ENCODE assay signal across 15 cellular contexts in genomic region chr22:41587347-41587723, GRCh38. TPM values are rescaled to one million over a fixed set of nuclear protein-coding genes. Genes with fewer than 3 reads are reported as not detected.
A peak's percentile ranks its signal among the peaks of the same experiment; 100 is the strongest.
DNase-seq lines count a peak whose midpoint lies in the region; TF ChIP-seq lines count a peak whose summit lies in the region.
"Had no signal": no experiment of that assay in that cellular context is flagged by ENCODE, and none has a peak within 500 bp of the region (broad histone marks: within the 10 kb centered on the region; RNA-seq: fewer than 3 reads in every experiment).

No MANE protein-coding gene starts in this region.

- H3K27ac ChIP-seq in C4-2B (peak overlapping the region; percentile 77), HEK293 (ENCODE audit: extremely low read depth, low read depth, low read length) (no peak overlapping the region), osteoblast (ENCODE audit: low read depth, low read length) (no peak overlapping the region)

- H3K4me2 ChIP-seq in osteoblast (ENCODE audit: insufficient read depth, low read length): peak overlapping the region; percentile 95

- H2AFZ ChIP-seq in osteoblast (ENCODE audit: low read length): no peak overlapping the region

- peaks cover 12% of the 10 kb centered on the region for H3K4me1 ChIP-seq in HEK293 (ENCODE audit: control insufficient read depth, insufficient read depth, low read length)
- H3K4me1 ChIP-seq in osteoblast (ENCODE audit: insufficient read depth, low read length): peaks cover 17% of the 10 kb centered on the region

- H3K79me2 ChIP-seq in osteoblast (ENCODE audit: insufficient read depth, low read length): peaks cover 41% of the 10 kb centered on the region

- peaks cover 26% of the 10 kb centered on the region for H3K4me1 Mint-ChIP-seq in brain

- TF ChIP-seq CTCF in C4-2B (conservative IDR thresholded peaks at IDR 0.05) (no peak), HEK293 (tag by site-specific recombination; IDR thresholded peaks at IDR 0.05) (no peak), brain (conservative IDR thresholded peaks at IDR 0.05) (no peak), osteoblast (IDR thresholded peaks at IDR 0.05; ENCODE audit: extremely low read depth, low read depth, low read length) (no peak), foreskin fibroblast (IDR thresholded peaks at IDR 0.05; ENCODE audit: low read depth, low read length) (no peak)

- H3K27me3 ChIP-seq in osteoblast (ENCODE audit: insufficient read depth, low read length): no peaks in the 10 kb centered on the region

- H3K36me3 Mint-ChIP-seq in brain: peaks cover 16% of the 10 kb centered on the region

- H3K9me3 ChIP-seq in HEK293 (ENCODE audit: control insufficient read depth, insufficient read depth, low read depth, low read length): no peaks in the 10 kb centered on the region
- no peaks in the 10 kb centered on the region for H3K9me3 ChIP-seq in osteoblast (ENCODE audit: low read depth, low read length)
- H3K9me3 ChIP-seq: mucosa of descending colon had no signal

- H3K4me3 Mint-ChIP-seq in brain: peak overlapping the region; percentile 28 to 95 (median 94)
- H3K4me3 Mint-ChIP-seq: activated naive CD8-positive, alpha-beta T cell treated with anti-CD3 and anti-CD28 coated beads, Interleukin-2, amount 10 ng/mL, durations not matched to agents 7 days and 5 days had no signal

- no peaks in the 10 kb centered on the region for H3K9me3 Mint-ChIP-seq in brain
- H3K9me3 Mint-ChIP-seq: activated naive CD8-positive, alpha-beta T cell treated with anti-CD3 and anti-CD28 coated beads, Interleukin-2, amount 10 ng/mL, durations not matched to agents 7 days and 5 days had no signal

- peak overlapping the region in 3 of 5 experiments; percentile 53 to 92 (median 61) for H3K27ac Mint-ChIP-seq in brain
- H3K27ac Mint-ChIP-seq: activated naive CD8-positive, alpha-beta T cell treated with anti-CD3 and anti-CD28 coated beads, Interleukin-2, amount 10 ng/mL, durations not matched to agents 7 days and 5 days had no signal

- peaks cover 3 to 37% of the 10 kb centered on the region in 2 experiments; a peak in 2 of 3 replicates for H3K36me3 ChIP-seq in HEK293 (ENCODE audit: control insufficient read depth in 2 of 2, insufficient read depth in 1 of 2, low read length in 2 of 2)
- peaks cover 32% of the 10 kb centered on the region for H3K36me3 ChIP-seq in osteoblast (ENCODE audit: insufficient read depth, low read length)

- peaks cover 11% of the 10 kb centered on the region for H4K20me1 ChIP-seq in osteoblast (ENCODE audit: insufficient read depth, low read length)

- CTCF ChIA-PET in HEK293 (lab: Yijun Ruan, JAX): interaction anchor here (0.7 to 4.7 kb wide), 3 partner anchors 9 to 79 kb away, joined by 3 to 23 read pairs (median 6); no protein-coding TSS in a partner anchor

- DNase-seq in osteoblast (ENCODE audit: insufficient read length, low spot score, missing footprints) (no peak), KBM-7 (no peak), hypothalamus (lab: John Stamatoyannopoulos, UW) (no peak), foreskin fibroblast (no peak)
- DNase-seq: activated CD4-positive, alpha-beta T cell treated with anti-CD3 and anti-CD28 coated beads for 48 hours; activated naive CD8-positive, alpha-beta T cell treated with anti-CD3 and anti-CD28 coated beads, Interleukin-2, amount 10 ng/mL, durations not matched to agents 7 days and 5 days; NCI-H1092 treated with DMSO at 0.1 percent for 48 hours; NCI-H748 treated with DMSO at 0.1 percent for 48 hours; nucleus accumbens; stimulated activated naive CD8-positive, alpha-beta T cell treated with anti-CD3 and anti-CD28 coated beads, Interleukin-15, Interleukin-2, amounts not matched to agents 100 U/mL and 50 U/mL, for 24 hours had no signal

- H3K4me3 ChIP-seq in HEK293 (ENCODE audit: low read depth, low read length) (no peak overlapping the region), osteoblast (ENCODE audit: insufficient read depth, low read length) (no peak overlapping the region), foreskin fibroblast (ENCODE audit: low read depth in 1 of 2, low read length in 2 of 2) (no peak overlapping the region)
- H3K4me3 ChIP-seq: mucosa of descending colon had no signal

- peaks cover 13% of the 10 kb centered on the region for H3K27me3 Mint-ChIP-seq in brain
- H3K27me3 Mint-ChIP-seq: activated naive CD8-positive, alpha-beta T cell treated with anti-CD3 and anti-CD28 coated beads, Interleukin-2, amount 10 ng/mL, durations not matched to agents 7 days and 5 days had no signal

- POLR2A ChIA-PET in HEK293 (lab: Yijun Ruan, JAX): interaction anchor here (0.6 to 0.7 kb wide), 3 partner anchors 21 to 110 kb away, joined by 4 to 6 read pairs (median 4); no protein-coding TSS in a partner anchor

- in situ Hi-C loops in KBM-7 (cut with MboI; ENCODE audit: low pct_unique_long_range_greater_than_20kb, low sequenced_read_pairs): no loop called here

TF ChIP-seq in HEK293, 187 proteins besides CTCF, POLR2A, EP300 and RAD21:
- TF ChIP-seq ZNF394 (tag by site-specific recombination; IDR thresholded peaks at IDR 0.05; ENCODE audit: borderline replicate concordance): peak; percentile 80; the same call in 1 of the 2 replicates
- no peak for TF ChIP-seq ZNF391 (tag by site-specific recombination; IDR thresholded peaks at IDR 0.05; ENCODE audit: borderline replicate concordance, low read depth)
- TF ChIP-seq OSR2 (tag by site-specific recombination; IDR thresholded peaks at IDR 0.05): peak; percentile 69
- no peak for TF ChIP-seq ZNF404 (tag by site-specific recombination; IDR thresholded peaks at IDR 0.05)
- peak; percentile 48; the same call in 1 of the 2 replicates for TF ChIP-seq ZNF362 (tag by site-specific recombination; IDR thresholded peaks at IDR 0.05)

RNA-seq across cellular contexts. Expression of gene PMM1, which starts 2.3 kb away (rescaled TPM):
- polyA plus RNA-seq in brain (ENCODE audit: insufficient read depth, low read depth, low replicate concordance): 65.2 TPM
- 15.6 and 18.9 TPM in 2 replicates for total RNA-seq in osteoblast

RNA-seq across cellular contexts. Expression of gene CSDC2, which starts 26.5 kb away (rescaled TPM):
- 9.6 TPM for polyA plus RNA-seq in brain (ENCODE audit: insufficient read depth, low read depth, low replicate concordance)
- total RNA-seq in osteoblast: 0.88 and 1.1 TPM in 2 replicates
- total RNA-seq: activated naive CD8-positive, alpha-beta T cell treated with anti-CD3 and anti-CD28 coated beads, Interleukin-2, amount 10 ng/mL, durations not matched to agents 7 days and 5 days; dermis microvascular lymphatic vessel endothelial cell had no signal

RNA-seq across cellular contexts. Expression of gene DESI1, which starts 33.5 kb away (rescaled TPM):
- polyA plus RNA-seq in brain (ENCODE audit: insufficient read depth, low read depth, low replicate concordance): 27.0 TPM
- total RNA-seq in osteoblast: 16.3 and 18.3 TPM in 2 replicates

RNA-seq across cellular contexts. Expression of gene XRCC6, which starts 33.8 kb away (rescaled TPM):
- polyA plus RNA-seq in brain (ENCODE audit: insufficient read depth, low read depth, low replicate concordance): 399 TPM
- 247 and 251 TPM in 2 replicates for total RNA-seq in osteoblast

RNA-seq across cellular contexts. Expression of gene POLR3H, which starts 43.1 kb away (rescaled TPM):
- 39.3 TPM for polyA plus RNA-seq in brain (ENCODE audit: insufficient read depth, low read depth, low replicate concordance)
- total RNA-seq in osteoblast: 26.2 and 27.9 TPM in 2 replicates
